20 cellular contexts compared by ENCODE assay signal in genomic region chr9:16143310-16143709, GRCh38.
"Had no signal": no experiment of that assay in that cellular context is flagged by ENCODE, and none has a peak within 500 bp of the region (broad histone marks: within the 10 kb centered on the region; RNA-seq: fewer than 3 reads in every experiment).

No MANE protein-coding gene starts in this region.

- H3K4me2 ChIP-seq: SK-N-SH had no signal

- H3K27me3 ChIP-seq: cardiac muscle cell, sigmoid colon, tibial artery had no signal

- H3K27ac Mint-ChIP-seq: activated CD4-positive, alpha-beta memory T cell treated with anti-CD3 and anti-CD28 coated beads, Interleukin-2, amount 10 ng/mL, durations not matched to agents 7 days and 5 days; activated CD4-positive, alpha-beta T cell treated with anti-CD3 and anti-CD28 coated beads for 36 hours; activated naive CD8-positive, alpha-beta T cell treated with anti-CD3 and anti-CD28 coated beads, Interleukin-2, amount 10 ng/mL, durations not matched to agents 7 days and 5 days; activated T-cell treated with anti-CD3 and anti-CD28 coated beads, Interleukin-2, amount 50 U/mL, for 24 hours; activated T-helper 2 cell treated with anti-CD3 and anti-CD28 coated beads, Interferon-gamma antibody, Interleukin-2, Interleukin-4, amounts not matched to agents 10 μg/mL and 5 μg/mL and 100 μg/mL, durations not matched to agents 14 hours and 24 hours and 36 hours; effector memory CD8-positive, alpha-beta T cell; naive thymus-derived CD4-positive, alpha-beta T cell; T-helper 2 cell treated with Interferon-gamma antibody and Interleukin-4, amounts not matched to agents 5 μg/mL and 100 μg/mL, for 36 hours; WTC11 had no signal

- H3K27me3 Mint-ChIP-seq: activated CD4-positive, alpha-beta memory T cell treated with anti-CD3 and anti-CD28 coated beads, Interleukin-2, amount 10 ng/mL, durations not matched to agents 7 days and 5 days; activated CD4-positive, alpha-beta T cell treated with anti-CD3 and anti-CD28 coated beads for 36 hours; activated naive CD8-positive, alpha-beta T cell treated with anti-CD3 and anti-CD28 coated beads, Interleukin-2, amount 10 ng/mL, durations not matched to agents 7 days and 5 days; activated T-cell treated with anti-CD3 and anti-CD28 coated beads, Interleukin-2, amount 50 U/mL, for 24 hours; effector memory CD8-positive, alpha-beta T cell had no signal

- H3K9me2 ChIP-seq: SK-N-SH had no signal

- H3K9me3 Mint-ChIP-seq: activated CD4-positive, alpha-beta memory T cell treated with anti-CD3 and anti-CD28 coated beads, Interleukin-2, amount 10 ng/mL, durations not matched to agents 7 days and 5 days; activated naive CD8-positive, alpha-beta T cell treated with anti-CD3 and anti-CD28 coated beads, Interleukin-2, amount 10 ng/mL, durations not matched to agents 7 days and 5 days; activated T-helper 2 cell treated with anti-CD3 and anti-CD28 coated beads, Interferon-gamma antibody, Interleukin-2, Interleukin-4, amounts not matched to agents 10 μg/mL and 5 μg/mL and 100 μg/mL, durations not matched to agents 14 hours and 24 hours and 36 hours; T-helper 2 cell treated with Interferon-gamma antibody and Interleukin-4, amounts not matched to agents 5 μg/mL and 100 μg/mL, for 36 hours; WTC11 had no signal

- H3K4me3 Mint-ChIP-seq: activated CD4-positive, alpha-beta memory T cell treated with anti-CD3 and anti-CD28 coated beads, Interleukin-2, amount 10 ng/mL, durations not matched to agents 7 days and 5 days; activated CD4-positive, alpha-beta T cell treated with anti-CD3 and anti-CD28 coated beads for 36 hours; activated naive CD8-positive, alpha-beta T cell treated with anti-CD3 and anti-CD28 coated beads, Interleukin-2, amount 10 ng/mL, durations not matched to agents 7 days and 5 days; activated T-cell treated with anti-CD3 and anti-CD28 coated beads, Interleukin-2, amount 50 U/mL, for 24 hours; effector memory CD8-positive, alpha-beta T cell; naive thymus-derived CD4-positive, alpha-beta T cell; T-helper 2 cell treated with Interferon-gamma antibody and Interleukin-4, amounts not matched to agents 5 μg/mL and 100 μg/mL, for 36 hours; WTC11 had no signal

- H3K9me3 ChIP-seq: esophagus squamous epithelium, mucosa of descending colon, sigmoid colon, SK-N-SH, tibial artery had no signal

- ATAC-seq: activated CD4-positive, alpha-beta T cell treated with anti-CD3 and anti-CD28 coated beads for 36 hours; effector memory CD8-positive, alpha-beta T cell; left ventricle myocardium superior; mucosa of descending colon; naive thymus-derived CD4-positive, alpha-beta T cell; stimulated activated naive CD8-positive, alpha-beta T cell treated with anti-CD3 and anti-CD28 coated beads, Interleukin-15, Interleukin-2, amounts not matched to agents 100 U/mL and 50 U/mL, for 24 hours; WTC11 had no signal

- DNase-seq: activated CD4-positive, alpha-beta memory T cell treated with anti-CD3 and anti-CD28 coated beads, Interleukin-2, amount 10 ng/mL, durations not matched to agents 7 days and 5 days; activated CD4-positive, alpha-beta T cell treated with anti-CD3 and anti-CD28 coated beads for 36 hours; activated naive CD4-positive, alpha-beta T cell treated with Interleukin-2 at 50 U/mL for 16 hours; activated naive CD8-positive, alpha-beta T cell treated with anti-CD3 and anti-CD28 coated beads, Interleukin-2, amount 10 ng/mL, durations not matched to agents 7 days and 5 days; activated T-cell treated with anti-CD3 and anti-CD28 coated beads, Interleukin-2, amount 50 U/mL, for 24 hours; aorta; effector memory CD8-positive, alpha-beta T cell; esophagus squamous epithelium; left ventricle myocardium superior; mucosa of descending colon; naive thymus-derived CD4-positive, alpha-beta T cell; sigmoid colon; SK-N-SH; stimulated activated naive CD8-positive, alpha-beta T cell treated with anti-CD3 and anti-CD28 coated beads, Interleukin-15, Interleukin-2, amounts not matched to agents 100 U/mL and 50 U/mL, for 24 hours; substantia nigra; tibial artery had no signal

- H3K27ac ChIP-seq: cardiac muscle cell, sigmoid colon, tibial artery had no signal

- H3K4me3 ChIP-seq: cardiac muscle cell, esophagus squamous epithelium, mucosa of descending colon, sigmoid colon, tibial artery had no signal

- H3K36me3 Mint-ChIP-seq: activated naive CD8-positive, alpha-beta T cell treated with anti-CD3 and anti-CD28 coated beads, Interleukin-2, amount 10 ng/mL, durations not matched to agents 7 days and 5 days; naive thymus-derived CD4-positive, alpha-beta T cell; WTC11 had no signal

- H3K9ac ChIP-seq: SK-N-SH had no signal

- H3K36me3 ChIP-seq: cardiac muscle cell, esophagus squamous epithelium, sigmoid colon, tibial artery had no signal

- H3K4me1 Mint-ChIP-seq: activated CD4-positive, alpha-beta memory T cell treated with anti-CD3 and anti-CD28 coated beads, Interleukin-2, amount 10 ng/mL, durations not matched to agents 7 days and 5 days; activated CD4-positive, alpha-beta T cell treated with anti-CD3 and anti-CD28 coated beads for 36 hours had no signal
